ENCODE assay signal across 8 cellular contexts in the genomic region with DNA sequence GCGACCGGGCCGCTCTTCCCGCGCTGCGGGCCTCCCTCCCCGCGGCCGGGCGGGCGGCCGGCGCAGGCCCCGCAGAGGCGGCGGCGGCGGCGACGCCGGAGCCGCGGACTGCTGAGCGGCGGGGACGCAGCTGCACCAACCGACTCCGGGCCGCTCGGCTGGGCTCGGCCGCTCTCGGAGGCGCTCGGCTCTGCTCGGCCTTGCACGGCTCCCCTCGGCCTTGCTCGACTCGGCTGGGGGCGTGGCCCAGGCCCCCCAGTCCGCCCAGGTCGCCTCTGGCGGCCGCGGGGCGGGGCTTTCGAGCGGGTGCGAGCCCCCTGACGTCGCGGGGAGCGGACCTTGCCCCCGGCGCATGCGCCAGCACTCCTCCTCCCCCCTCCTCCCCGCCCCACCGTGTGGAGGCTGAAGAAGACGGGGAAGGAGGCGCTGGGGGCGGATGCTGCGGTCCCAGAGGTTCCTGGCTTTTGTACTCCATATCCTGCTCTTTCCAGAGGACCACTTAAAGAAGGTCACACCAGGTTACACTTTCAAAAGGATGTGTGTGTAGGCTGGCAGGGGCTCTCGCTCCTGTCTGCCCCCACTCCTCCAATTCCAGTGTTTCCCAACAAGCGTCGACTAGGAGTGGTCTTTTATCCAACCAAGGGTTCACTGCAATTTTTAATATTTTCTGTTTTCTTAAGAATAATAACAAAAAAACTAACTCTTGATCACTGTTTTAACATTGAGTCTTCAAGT. TPM values are rescaled to one million over a fixed set of nuclear protein-coding genes. Genes with fewer than 3 reads are reported as not detected.
DNase-seq lines count a peak whose midpoint lies in the region; FAIRE-seq and TF ChIP-seq lines count a peak whose summit lies in the region.

A gene with protein sequence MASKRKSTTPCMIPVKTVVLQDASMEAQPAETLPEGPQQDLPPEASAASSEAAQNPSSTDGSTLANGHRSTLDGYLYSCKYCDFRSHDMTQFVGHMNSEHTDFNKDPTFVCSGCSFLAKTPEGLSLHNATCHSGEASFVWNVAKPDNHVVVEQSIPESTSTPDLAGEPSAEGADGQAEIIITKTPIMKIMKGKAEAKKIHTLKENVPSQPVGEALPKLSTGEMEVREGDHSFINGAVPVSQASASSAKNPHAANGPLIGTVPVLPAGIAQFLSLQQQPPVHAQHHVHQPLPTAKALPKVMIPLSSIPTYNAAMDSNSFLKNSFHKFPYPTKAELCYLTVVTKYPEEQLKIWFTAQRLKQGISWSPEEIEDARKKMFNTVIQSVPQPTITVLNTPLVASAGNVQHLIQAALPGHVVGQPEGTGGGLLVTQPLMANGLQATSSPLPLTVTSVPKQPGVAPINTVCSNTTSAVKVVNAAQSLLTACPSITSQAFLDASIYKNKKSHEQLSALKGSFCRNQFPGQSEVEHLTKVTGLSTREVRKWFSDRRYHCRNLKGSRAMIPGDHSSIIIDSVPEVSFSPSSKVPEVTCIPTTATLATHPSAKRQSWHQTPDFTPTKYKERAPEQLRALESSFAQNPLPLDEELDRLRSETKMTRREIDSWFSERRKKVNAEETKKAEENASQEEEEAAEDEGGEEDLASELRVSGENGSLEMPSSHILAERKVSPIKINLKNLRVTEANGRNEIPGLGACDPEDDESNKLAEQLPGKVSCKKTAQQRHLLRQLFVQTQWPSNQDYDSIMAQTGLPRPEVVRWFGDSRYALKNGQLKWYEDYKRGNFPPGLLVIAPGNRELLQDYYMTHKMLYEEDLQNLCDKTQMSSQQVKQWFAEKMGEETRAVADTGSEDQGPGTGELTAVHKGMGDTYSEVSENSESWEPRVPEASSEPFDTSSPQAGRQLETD (minus strand): TSS at position 196 of the 735 bp plus-strand sequence. CDS start 112,815 bp downstream, outside the sequence.

- H3K27ac ChIP-seq in GM23248 (peak within 1 kb of the TSS; percentile 95), Karpas-422 (ENCODE audit: low read length) (no peak within 1 kb of the TSS), esophagus squamous epithelium (peak within 1 kb of the TSS; percentile 92 to 97 (median 94))

- H3K79me2 ChIP-seq in GM23248 (ENCODE audit: insufficient read depth) (peaks cover 41% of the 10 kb centered on the region), Karpas-422 (ENCODE audit: low read length) (no peaks in the 10 kb centered on the region)

- H3K4me3 ChIP-seq in GM23248, result peak within 1 kb of the TSS; percentile 84
- peak within 1 kb of the TSS; percentile 78 for H3K4me3 ChIP-seq in Karpas-422 (ENCODE audit: low read length)
- peak within 1 kb of the TSS; percentile 75 to 94 (median 86) for H3K4me3 ChIP-seq in esophagus squamous epithelium

- no peaks in the 10 kb centered on the region for H3K36me3 ChIP-seq in GM23248 (ENCODE audit: low read depth)
- H3K36me3 ChIP-seq in Karpas-422 (ENCODE audit: insufficient read depth, low read length), result no peaks in the 10 kb centered on the region
- H3K36me3 ChIP-seq in esophagus squamous epithelium, result no peaks in the 10 kb centered on the region

- peaks cover 34% of the 10 kb centered on the region for H3K4me1 ChIP-seq in GM23248 (ENCODE audit: insufficient read depth)
- peaks cover 17% of the 10 kb centered on the region for H3K4me1 ChIP-seq in Karpas-422 (ENCODE audit: low read length)
- peaks cover 9 to 50% (median 10%) of the 10 kb centered on the region in 3 donors for H3K4me1 ChIP-seq in esophagus squamous epithelium

- peak in 2 of 4 donors; percentile 52 to 61 for TF ChIP-seq POLR2A in esophagus squamous epithelium (IDR thresholded peaks at IDR 0.05)

- H4K20me1 ChIP-seq in GM23248 (ENCODE audit: insufficient read depth), result no peaks in the 10 kb centered on the region
- 0 out of 2 replicates have a peak, but pooled peaks cover 4% of the 10 kb centered on the region for H4K20me1 ChIP-seq in Karpas-422 (ENCODE audit: insufficient read depth, low read depth, low read length)

- no peaks in the 10 kb centered on the region for H3K9me2 ChIP-seq in GM23248 (ENCODE audit: insufficient read depth)
- no peaks in the 10 kb centered on the region for H3K9me2 ChIP-seq in Karpas-422 (replicated peaks; ENCODE audit: insufficient read depth, low read length)

- in situ Hi-C loops in GM23248 (cut with MboI), result no loop called here

- no peak for TF ChIP-seq CTCF in esophagus squamous epithelium (IDR thresholded peaks at IDR 0.05)

- intact Hi-C loops in esophagus squamous epithelium (cut with DNase I), result loop anchor here (10.0 kb wide), 1 partner anchor 73 kb away; no protein-coding TSS in a partner anchor

- H2AFZ ChIP-seq in GM23248 (peak within 1 kb of the TSS; percentile 95), Karpas-422 (ENCODE audit: low read length) (peak within 1 kb of the TSS; percentile 99)

- H3F3A ChIP-seq in GM23248 (ENCODE audit: insufficient read depth), result peaks cover 50% of the 10 kb centered on the region

- H3K4me2 ChIP-seq in GM23248 (ENCODE audit: unreplicated experiment), result peak within 1 kb of the TSS; percentile 98
- H3K4me2 ChIP-seq in Karpas-422 (ENCODE audit: low read depth, low read length, poor library complexity, severe bottlenecking), result peak within 1 kb of the TSS; percentile 98

- 1 to 2% methylated on average over 22 to 27 of the region's 66 CpGs for WGBS in GM23248 (ENCODE audit: low coverage in 1 of 2, low lambda C conversion rate in 2 of 2, missing lambda C conversion rate in 2 of 2), 2 experiments
- 3 to 5% methylated on average over 3 of the region's 66 CpGs for WGBS in esophagus squamous epithelium, 2 donors

- H3K27me3 ChIP-seq in GM23248 (replicated peaks; ENCODE audit: insufficient read depth) (no peaks in the 10 kb centered on the region), Karpas-422 (ENCODE audit: low read length) (no peaks in the 10 kb centered on the region; the same call in 1 of the 2 replicates), esophagus squamous epithelium (no peaks in the 10 kb centered on the region)

- peak; percentile 69 for DNase-seq in DMS79 treated with DMSO at 0.1 percent for 48 hours (lab: John Stamatoyannopoulos, UW)
- peak; percentile 99 for DNase-seq in GM23248
- peak; percentile 99 for DNase-seq in Karpas-422
- peak; percentile 92 for DNase-seq in RCC 7860 (ENCODE audit: low spot score)
- peak; percentile 97 for DNase-seq in activated T-helper 1 cell treated with Interleukin-2 at 50 U/mL for 16 hours (ENCODE audit: low read depth)
- DNase-seq in esophagus squamous epithelium (lab: John Stamatoyannopoulos, UW), result peak; percentile 54
- DNase-seq in myocyte (ENCODE audit: low read depth), result peak; percentile 97
- peak; percentile 95 to 96 for DNase-seq in stimulated activated CD8-positive, alpha-beta memory T cell treated with anti-CD3 and anti-CD28 coated beads, Interleukin-7, amount 100 ng/mL, for 48 hours (ENCODE audit: extremely low read depth in 1 of 2, low read depth in 1 of 2)

- no peaks in the 10 kb centered on the region for H3K9me3 ChIP-seq in GM23248 (ENCODE audit: low read depth)
- no peaks in the 10 kb centered on the region for H3K9me3 ChIP-seq in Karpas-422 (ENCODE audit: low read length)
- no peaks in the 10 kb centered on the region for H3K9me3 ChIP-seq in esophagus squamous epithelium

- H3K9ac ChIP-seq in GM23248, result peak within 1 kb of the TSS; percentile 91
- peak within 1 kb of the TSS; percentile 81 for H3K9ac ChIP-seq in Karpas-422 (ENCODE audit: low read length)

- FAIRE-seq in RCC 7860 (lab: Jason Lieb, UNC), result no peak

RNA-seq across cellular contexts. Expression of the gene that starts here (rescaled TPM):
- 37.3 and 38.5 TPM in 2 replicates for total RNA-seq in GM23248 (2014; rRNA removed; shearing (Covaris generic))
- 9.8 and 11.5 TPM in 2 replicates for polyA plus RNA-seq in GM23248 (2016; fragmentation: Nextera tagmentation; extraction: Ambion mirVana)
- 4.9 and 5.9 TPM in 2 replicates for total RNA-seq in Karpas-422 (2014; rRNA removed; shearing (Covaris generic); ENCODE audit: low replicate concordance)
- 10 to 100 TPM; 13.6 to 30.3 (median 15.5) TPM for total RNA-seq in esophagus squamous epithelium
- 35.8 and 36.4 TPM in 2 replicates for total RNA-seq in myocyte
- 26.5 TPM for polyA plus RNA-seq in myocyte (2012)
